In genomic region chr5:25604682-25605081, GRCh38 we compare ENCODE assay signal across 28 cellular contexts.
"Had no signal": no experiment of that assay in that cellular context is flagged by ENCODE, and none has a peak within 500 bp of the region (broad histone marks: within the 10 kb centered on the region; RNA-seq: fewer than 3 reads in every experiment).

No MANE protein-coding gene starts in this region.

- H3K27ac ChIP-seq: colonic mucosa, coronary artery, dorsolateral prefrontal cortex, epithelial cell of prostate, esophagus muscularis mucosa, esophagus squamous epithelium, foreskin keratinocyte, gastrocnemius medialis, gastroesophageal sphincter, heart left ventricle, heart right ventricle had no signal

- H3K9me3 ChIP-seq: colonic mucosa, gastrocnemius medialis, gastroesophageal sphincter had no signal

- DNase-seq: colonic mucosa; cortex of kidney; dermis blood vessel endothelial cell; dorsolateral prefrontal cortex; effector CD4-positive, alpha-beta T cell; effector CD8-positive, alpha-beta T cell; effector memory CD4-positive, alpha-beta T cell; effector memory CD8-positive, alpha-beta T cell; endodermal cell; erythroblast; esophagus squamous epithelium; foreskin fibroblast; foreskin keratinocyte; foreskin melanocyte; gastrocnemius medialis; glutamatergic neuron; head of caudate nucleus; heart left ventricle; heart right ventricle had no signal

- H3K27me3 ChIP-seq: colonic mucosa, esophagus muscularis mucosa, esophagus squamous epithelium, foreskin keratinocyte, gastrocnemius medialis, gastroesophageal sphincter, heart left ventricle, heart right ventricle had no signal

- H3K4me3 ChIP-seq: colonic mucosa, coronary artery, dorsolateral prefrontal cortex, esophagus muscularis mucosa, esophagus squamous epithelium, gastrocnemius medialis, gastroesophageal sphincter, heart left ventricle, heart right ventricle had no signal

- FAIRE-seq: colon, endometrium, endothelial cell of umbilical vein, frontal cortex had no signal

- ATAC-seq: effector memory CD8-positive, alpha-beta T cell; esophagus mucosa; foreskin keratinocyte; gastrocnemius medialis; gastroesophageal sphincter; heart left ventricle; heart right ventricle had no signal

- H3K4me1 ChIP-seq: colonic mucosa, esophagus muscularis mucosa, esophagus squamous epithelium, foreskin keratinocyte, gastrocnemius medialis, gastroesophageal sphincter, heart left ventricle, heart right ventricle had no signal

- H3K36me3 ChIP-seq: colonic mucosa, esophagus muscularis mucosa, esophagus squamous epithelium, gastrocnemius medialis, gastroesophageal sphincter, heart left ventricle, heart right ventricle had no signal
